8 cellular contexts compared by ENCODE assay signal in genomic region chr17:39953471-39953888, GRCh38. TPM values are rescaled to one million over a fixed set of nuclear protein-coding genes. Genes with fewer than 3 reads are reported as not detected.
A peak's percentile ranks its signal among the peaks of the same experiment; 100 is the strongest.
DNase-seq lines count a peak whose midpoint lies in the region; ATAC-seq, FAIRE-seq and TF ChIP-seq lines count a peak whose summit lies in the region.

No MANE protein-coding gene starts in this region.

- H3K9me3 Mint-ChIP-seq in HFFc6 (no peaks in the 10 kb centered on the region), MCF 10A (ENCODE audit: unreplicated experiment) (no peaks in the 10 kb centered on the region)

- BruUV-seq in MCF 10A (replicated peaks; lab: Mats Ljungman, UMichigan) = no TSS peak

- ATAC-seq in A549 = 0 out of 6 replicates have a peak, but pooled peaks of 1 of the 2 experiments have one; percentile 1

- H3K9ac ChIP-seq in muscle layer of colon (ENCODE audit: low read length) = no peak overlapping the region

- no peaks in the 10 kb centered on the region for H3K27me3 ChIP-seq in muscle layer of colon (ENCODE audit: control insufficient read depth in 1 of 2, insufficient read depth in 2 of 2, low read length in 2 of 2)

- H3K27ac Mint-ChIP-seq in HFFc6 (peak overlapping the region; percentile 61; the same call in 1 of the 2 replicates), MCF 10A (ENCODE audit: low read depth, unreplicated experiment) (no peak overlapping the region)

- peak overlapping the region; percentile 87 for H3K4me2 ChIP-seq in A549

- DNase-seq in A549 (ENCODE audit: low read depth in 1 of 2, low spot score in 1 of 2) (no peak), HFFc6 (no peak), MCF 10A (ENCODE audit: unreplicated experiment) (no peak), SKM-1 (lab: John Stamatoyannopoulos, UW; ENCODE audit: unreplicated experiment) (no peak), glomerular visceral epithelial cell (ENCODE audit: extremely low spot score) (no peak), NCI-H1436 treated with DMSO at 0.1 percent for 48 hours (lab: John Stamatoyannopoulos, UW) (no peak), NCI-H1092 (lab: John Stamatoyannopoulos, UW) (no peak)

- TF ChIP-seq EP300 in A549 (IDR thresholded peaks at IDR 0.05) = no peak

- H3K4me1 Mint-ChIP-seq in HFFc6 (ENCODE audit: low read depth) = peaks cover 12% of the 10 kb centered on the region; the same call in 1 of the 2 replicates
- no peaks in the 10 kb centered on the region for H3K4me1 Mint-ChIP-seq in MCF 10A (ENCODE audit: insufficient read depth, unreplicated experiment)

- no peak for TF ChIP-seq CTCF in A549 (IDR thresholded peaks at IDR 0.05)
- no peak for TF ChIP-seq CTCF in HFFc6 (IDR thresholded peaks at IDR 0.05)
- no peak for TF ChIP-seq CTCF in MCF 10A (IDR thresholded peaks at IDR 0.05; ENCODE audit: unreplicated experiment)

- H3K36me3 Mint-ChIP-seq in HFFc6 (ENCODE audit: low read depth) = no peaks in the 10 kb centered on the region
- H3K36me3 Mint-ChIP-seq in MCF 10A (ENCODE audit: insufficient read depth, unreplicated experiment) = no peaks in the 10 kb centered on the region

- H3K9me3 ChIP-seq in A549 = no peaks in the 10 kb centered on the region
- H3K9me3 ChIP-seq in muscle layer of colon (ENCODE audit: low read length) = no peaks in the 10 kb centered on the region

- no peak for TF ChIP-seq RAD21 in A549 (conservative IDR thresholded peaks at IDR 0.05 in 1 of 2, IDR thresholded peaks at IDR 0.05 in 1 of 2)

- no peak for TF ChIP-seq POLR2A in A549 (IDR thresholded peaks at IDR 0.05; ENCODE audit: low read length)

- WGBS in A549 (ENCODE audit: missing lambda C conversion rate) = 56% methylated on average over 9 of the region's 9 CpGs

- H3K4me1 ChIP-seq in A549 (peaks cover 10% of the 10 kb centered on the region), muscle layer of colon (ENCODE audit: insufficient read depth, low read length) (peaks cover 10% of the 10 kb centered on the region)

- intact Hi-C loops in MCF 10A (cut with micrococcal nuclease) = no loop called here

- H3K4me3 ChIP-seq in A549 = peak overlapping the region; percentile 37
- peak overlapping the region in 1 of 2 donors; percentile 62 for H3K4me3 ChIP-seq in muscle layer of colon (ENCODE audit: low read depth in 1 of 2, low read length in 2 of 2)

- no peak for FAIRE-seq in A549 (lab: Jason Lieb, UNC)

- H3K27me3 Mint-ChIP-seq in HFFc6 (ENCODE audit: insufficient read depth) (peaks cover 4% of the 10 kb centered on the region; the same call in 1 of the 2 replicates), MCF 10A (ENCODE audit: insufficient read depth, unreplicated experiment) (peaks cover 22% of the 10 kb centered on the region)

- CTCF ChIA-PET in A549 (lab: Yijun Ruan, JAX) = interaction anchor here (1.0 to 13.9 kb wide), 6 partner anchors 9 to 223 kb away, joined by 3 to 405 read pairs (median 3); partner anchors contain the start of genes GSDMA, IKZF3, MIEN1 and PSMD3
- CTCF ChIA-PET in MCF 10A (lab: Yijun Ruan, JAX) = interaction anchor here (0.6 to 1.1 kb wide), 4 partner anchors 24 to 649 kb away, joined by 3 to 4 read pairs (median 3); no protein-coding TSS in a partner anchor

- H3K4me3 Mint-ChIP-seq in HFFc6 (peak overlapping the region; percentile 76), MCF 10A (ENCODE audit: unreplicated experiment) (peak overlapping the region; percentile 62)

- H3K27ac ChIP-seq in A549 = peak overlapping the region; percentile 66 to 88
- peak overlapping the region; percentile 41 for H3K27ac ChIP-seq in muscle layer of colon (ENCODE audit: low read depth, low read length)

- H3K36me3 ChIP-seq in muscle layer of colon (ENCODE audit: insufficient read depth, low read length) = no peaks in the 10 kb centered on the region

- POLR2A ChIA-PET in A549 (lab: Yijun Ruan, JAX) = interaction anchor here (1.3 to 2.7 kb wide), 3 partner anchors 14 to 27 kb away, joined by 5 to 24 read pairs (median 7); partner anchors contain the start of genes LRRC3C, ORMDL3 and PSMD3
- POLR2A ChIA-PET in MCF 10A (lab: Yijun Ruan, JAX) = interaction anchor here (3.4 kb wide), 1 partner anchor 26 kb away, joined by 24 read pairs; the partner anchor contains the start of gene PSMD3

TF ChIP-seq in A549, 52 proteins besides CTCF, POLR2A, EP300 and RAD21:
- 0 out of 5 replicates have a peak, but pooled peaks of 1 of the 2 experiments have one; percentile 19 for TF ChIP-seq JUN (IDR thresholded peaks at IDR 0.05)
- no peak for TF ChIP-seq HDAC2 (IDR thresholded peaks at IDR 0.05)

RNA-seq across cellular contexts. Expression of gene GSDMA, which starts 9.3 kb away (rescaled TPM):
- polyA plus RNA-seq in A549 (2011; rRNA removed) = not detected in 2 replicates
- polyA plus RNA-seq in A549 (2012; cell fraction: cytosol; rRNA removed) = not detected in 2 replicates
- polyA plus RNA-seq in A549 (2012; cell fraction: nucleus; rRNA removed) = not detected in 2 replicates
- not detected in 3 replicates for polyA plus RNA-seq in A549 (2017; fragmentation: RNase III; extraction: RNeasy Plus Mini Kit Qiagen cat#74134 plus additional on column Dnase treatment)
- polyA minus RNA-seq in A549 (2011; rRNA and poly(A)+ RNA removed) = not detected in 2 replicates
- under 1 TPM; 0.11 to 0.43 (median 0.36) TPM for total RNA-seq in HFFc6 (2021; fragmentation: NEBNext Ultra II Directional; extraction: Animal tissue kit (Norgen Biotek cat#: 25700))
- 0.61 and 0.77 TPM in 2 replicates for total RNA-seq in MCF 10A (2022)

RNA-seq across cellular contexts. Expression of gene LRRC3C, which starts 25.9 kb away (rescaled TPM):
- polyA plus RNA-seq in A549 (2011; rRNA removed) (not detected in 2 replicates), A549 (2017; fragmentation: RNase III; extraction: RNeasy Plus Mini Kit Qiagen cat#74134 plus additional on column Dnase treatment) (not detected in 3 replicates)
- polyA plus RNA-seq in A549 (2012; cell fraction: cytosol; rRNA removed) = not detected in 2 replicates
- polyA plus RNA-seq in A549 (2012; cell fraction: nucleus; rRNA removed) = 0.11 TPM in 1 of 2 replicates, not detected in the other
- not detected in 2 replicates for polyA minus RNA-seq in A549 (2011; rRNA and poly(A)+ RNA removed)
- not detected for total RNA-seq in HFFc6 (2021; fragmentation: NEBNext Ultra II Directional; extraction: Animal tissue kit (Norgen Biotek cat#: 25700))
- not detected in 2 replicates for total RNA-seq in MCF 10A (2022)

RNA-seq across cellular contexts. Expression of gene ORMDL3, which starts 26.1 kb away (rescaled TPM):
- polyA plus RNA-seq in A549 (2011; rRNA removed) (26.9 and 49.0 TPM in 2 replicates), A549 (2017; fragmentation: RNase III; extraction: RNeasy Plus Mini Kit Qiagen cat#74134 plus additional on column Dnase treatment) (41.4 to 52.1 TPM (median 51.0 TPM) in 3 replicates)
- 31.2 and 40.7 TPM in 2 replicates for polyA plus RNA-seq in A549 (2012; cell fraction: cytosol; rRNA removed)
- polyA plus RNA-seq in A549 (2012; cell fraction: nucleus; rRNA removed) = 38.5 and 47.4 TPM in 2 replicates
- 73.7 and 97.9 TPM in 2 replicates for polyA minus RNA-seq in A549 (2011; rRNA and poly(A)+ RNA removed)
- 10 to 100 TPM; 39.0 to 63.9 (median 49.9) TPM for total RNA-seq in HFFc6 (2021; fragmentation: NEBNext Ultra II Directional; extraction: Animal tissue kit (Norgen Biotek cat#: 25700))
- 14.7 and 17.0 TPM in 2 replicates for total RNA-seq in MCF 10A (2022)

RNA-seq across cellular contexts. Expression of gene PSMD3, which starts 27.1 kb away (rescaled TPM):
- polyA plus RNA-seq in A549 (2011; rRNA removed) (87.7 and 113 TPM in 2 replicates), A549 (2017; fragmentation: RNase III; extraction: RNeasy Plus Mini Kit Qiagen cat#74134 plus additional on column Dnase treatment) (186 to 193 TPM (median 187 TPM) in 3 replicates)
- 172 and 210 TPM in 2 replicates for polyA plus RNA-seq in A549 (2012; cell fraction: cytosol; rRNA removed)
- 255 and 268 TPM in 2 replicates for polyA plus RNA-seq in A549 (2012; cell fraction: nucleus; rRNA removed)
- 146 and 167 TPM in 2 replicates for polyA minus RNA-seq in A549 (2011; rRNA and poly(A)+ RNA removed)
- 100 to 1,000 TPM; 143 to 169 (median 160) TPM for total RNA-seq in HFFc6 (2021; fragmentation: NEBNext Ultra II Directional; extraction: Animal tissue kit (Norgen Biotek cat#: 25700))
- total RNA-seq in MCF 10A (2022) = 74.2 and 95.3 TPM in 2 replicates

RNA-seq across cellular contexts. Expression of gene GSDMB, which starts 35.0 kb away (rescaled TPM):
- polyA plus RNA-seq in A549 (2011; rRNA removed) = 7.7 and 9.4 TPM in 2 replicates
- polyA plus RNA-seq in A549 (2012; cell fraction: cytosol; rRNA removed) = 1.8 and 2.0 TPM in 2 replicates
- 11.7 and 22.0 TPM in 2 replicates for polyA plus RNA-seq in A549 (2012; cell fraction: nucleus; rRNA removed)
- 4.9 to 6.8 TPM (median 6.4 TPM) in 3 replicates for polyA plus RNA-seq in A549 (2017; fragmentation: RNase III; extraction: RNeasy Plus Mini Kit Qiagen cat#74134 plus additional on column Dnase treatment)
- 3.8 and 5.5 TPM in 2 replicates for polyA minus RNA-seq in A549 (2011; rRNA and poly(A)+ RNA removed)
- total RNA-seq in HFFc6 (2021; fragmentation: NEBNext Ultra II Directional; extraction: Animal tissue kit (Norgen Biotek cat#: 25700)) = 1 to 10 TPM; 1.4 to 3.1 (median 2.3) TPM
- total RNA-seq in MCF 10A (2022) = 1.4 and 5.0 TPM in 2 replicates
